ENCODE assay signal across 16 cellular contexts in genomic region chr10:46553238-46554049, GRCh38. TPM values are rescaled to one million over a fixed set of nuclear protein-coding genes. Genes with fewer than 3 reads are reported as not detected.
DNase-seq lines count a peak whose midpoint lies in the region; ATAC-seq and TF ChIP-seq lines count a peak whose summit lies in the region.
"Had no signal": no experiment of that assay in that cellular context is flagged by ENCODE, and none has a peak within 500 bp of the region (broad histone marks: within the 10 kb centered on the region; RNA-seq: fewer than 3 reads in every experiment).

No MANE protein-coding gene starts in this region.

- H3K36me3 ChIP-seq in Peyer's patch: no peaks in the 10 kb centered on the region
- H3K36me3 ChIP-seq: heart right ventricle had no signal

- peaks cover 0 to 6% of the 10 kb centered on the region in 2 donors for H3K27me3 ChIP-seq in Peyer's patch
- H3K27me3 ChIP-seq: SJSA1 had no signal

- no peak for TF ChIP-seq POLR2A in Peyer's patch (IDR thresholded peaks at IDR 0.05)

- peak overlapping the region; percentile 73 for H3K27ac ChIP-seq in C4-2B
- no peak overlapping the region for H3K27ac ChIP-seq in Peyer's patch
- H3K27ac ChIP-seq: heart right ventricle, SJSA1 had no signal

- intact Hi-C loops in left cardiac atrium (cut with DNase I) (no loop called here), posterior vena cava (cut with DNase I) (no loop called here)

- no peaks in the 10 kb centered on the region for H3K9me3 ChIP-seq in Peyer's patch
- H3K9me3 ChIP-seq: heart right ventricle had no signal

- DNase-seq in Peyer's patch: peak in 2 of 3 donors; percentile 15 to 46
- DNase-seq in left cardiac atrium: peak; percentile 20
- peak; percentile 66 for DNase-seq in posterior vena cava (ENCODE audit: low spot score)
- no peak for DNase-seq in NCI-H1092 (lab: John Stamatoyannopoulos, UW)
- DNase-seq in hypothalamus (lab: John Stamatoyannopoulos, UW): no peak
- DNase-seq in MV-4-11 (lab: John Stamatoyannopoulos, UW): no peak
- DNase-seq: IMR-90; NCI-H1417 treated with DMSO at 0.1 percent for 48 hours; occipital lobe; stimulated activated CD4-positive, alpha-beta T cell treated with anti-CD3 and anti-CD28 coated beads, Interleukin-4, amount 100 ng/mL, for 1 hour; stimulated activated naive CD4-positive, alpha-beta T cell treated with Interleukin-2 at 50 U/mL for 16 hours had no signal

- TF ChIP-seq CTCF in C4-2B (conservative IDR thresholded peaks at IDR 0.05) (no peak), Peyer's patch (IDR thresholded peaks at IDR 0.05) (no peak)

- no peak overlapping the region for H3K4me3 ChIP-seq in Peyer's patch
- H3K4me3 ChIP-seq: heart right ventricle, SJSA1 had no signal

- no peak for ATAC-seq in left cardiac atrium
- no peak for ATAC-seq in GM21526 (IDR thresholded peaks at IDR 0.05; ENCODE audit: low FRiP score, unreplicated experiment)

- H3K4me1 ChIP-seq in Peyer's patch: peaks cover 0 to 20% (median 6%) of the 10 kb centered on the region in 4 donors

RNA-seq across cellular contexts. Expression of gene GPRIN2, which starts 3.0 kb away (rescaled TPM):
- 10 to 100 TPM in 3 of 4 donors, 1 to 10 TPM in 1; 6.6 to 79.9 (median 54.7) TPM for total RNA-seq in Peyer's patch
- total RNA-seq in left cardiac atrium: not detected
- not detected for total RNA-seq in posterior vena cava
- total RNA-seq: CD4-positive, alpha-beta memory T cell had no signal

RNA-seq across cellular contexts. Expression of gene SYT15, which starts 25.5 kb away (rescaled TPM):
- total RNA-seq in Peyer's patch (1 to 10 TPM in 1 of 4 donors, under 1 TPM in 3; 0.18 to 4.1 (median 0.46) TPM), left cardiac atrium (1 to 10 TPM; 4.6 to 4.9 TPM), posterior vena cava (1 to 10 TPM; 5.9 to 6.8 TPM)

Comparison
In these comparisons a context has a peak if more than half of its experiments do, and no peak if none do; other contexts are left out.
1. DNase-seq: peak in Peyer's patch (2 of 3), left cardiac atrium (single experiment) and posterior vena cava (single experiment); none in NCI-H1092 (single experiment), hypothalamus (0 of 51) and MV-4-11 (single experiment).
2. RNA of gene GPRIN2, which starts 3.0 kb away (total RNA-seq): 6.6 to 79.9 TPM in Peyer's patch; not detected in left cardiac atrium and not detected in posterior vena cava; every median in the first group is over 4 times any median in the second.